In the genomic region with DNA sequence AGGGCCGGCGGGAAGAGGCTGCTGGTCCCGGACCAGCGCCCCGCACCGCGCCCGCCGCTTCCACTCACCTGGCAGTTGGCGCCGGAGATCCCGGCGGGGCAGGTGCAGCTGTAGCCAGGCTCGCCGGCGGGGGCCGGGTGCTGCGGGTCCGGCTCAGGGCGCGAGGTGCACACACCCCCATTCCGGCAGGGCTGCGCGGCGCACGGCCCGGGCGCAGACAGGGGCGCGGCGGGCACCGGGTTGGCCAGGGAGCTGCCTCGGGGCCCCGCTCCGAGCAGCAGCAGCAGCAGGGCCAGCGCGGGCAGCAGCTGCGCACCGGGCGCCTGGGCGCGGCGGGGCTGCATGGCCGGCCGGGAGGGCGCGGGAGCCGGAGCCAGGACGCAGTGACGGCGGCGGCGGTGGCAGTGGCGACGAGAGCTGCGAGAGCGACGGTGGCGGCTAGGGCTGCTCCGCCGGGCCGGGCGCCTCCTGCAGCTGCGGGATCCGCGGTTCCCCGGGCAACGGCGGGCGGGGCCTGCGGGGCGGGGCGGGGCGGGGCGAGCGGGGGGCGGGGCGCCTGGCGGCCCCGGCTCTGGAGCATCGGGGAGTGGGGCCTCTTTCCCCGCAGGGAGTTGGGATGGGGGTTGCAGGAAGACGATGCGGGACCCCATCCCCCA, we compare ENCODE assay signal across 8 cellular contexts. TPM values are rescaled to one million over a fixed set of nuclear protein-coding genes. Genes with fewer than 3 reads are reported as not detected.
DNase-seq lines count a peak whose midpoint lies in the region; ATAC-seq lines count a peak whose summit lies in the region.

A gene with protein sequence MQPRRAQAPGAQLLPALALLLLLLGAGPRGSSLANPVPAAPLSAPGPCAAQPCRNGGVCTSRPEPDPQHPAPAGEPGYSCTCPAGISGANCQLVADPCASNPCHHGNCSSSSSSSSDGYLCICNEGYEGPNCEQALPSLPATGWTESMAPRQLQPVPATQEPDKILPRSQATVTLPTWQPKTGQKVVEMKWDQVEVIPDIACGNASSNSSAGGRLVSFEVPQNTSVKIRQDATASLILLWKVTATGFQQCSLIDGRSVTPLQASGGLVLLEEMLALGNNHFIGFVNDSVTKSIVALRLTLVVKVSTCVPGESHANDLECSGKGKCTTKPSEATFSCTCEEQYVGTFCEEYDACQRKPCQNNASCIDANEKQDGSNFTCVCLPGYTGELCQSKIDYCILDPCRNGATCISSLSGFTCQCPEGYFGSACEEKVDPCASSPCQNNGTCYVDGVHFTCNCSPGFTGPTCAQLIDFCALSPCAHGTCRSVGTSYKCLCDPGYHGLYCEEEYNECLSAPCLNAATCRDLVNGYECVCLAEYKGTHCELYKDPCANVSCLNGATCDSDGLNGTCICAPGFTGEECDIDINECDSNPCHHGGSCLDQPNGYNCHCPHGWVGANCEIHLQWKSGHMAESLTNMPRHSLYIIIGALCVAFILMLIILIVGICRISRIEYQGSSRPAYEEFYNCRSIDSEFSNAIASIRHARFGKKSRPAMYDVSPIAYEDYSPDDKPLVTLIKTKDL (minus strand): TSS at position 476 of the 656 bp plus-strand sequence. CDS start 132 bp downstream, at position 344.

- no peak within 1 kb of the TSS for H3K23ac ChIP-seq in trophoblast cell (ENCODE audit: low read length)

- peak within 1 kb of the TSS; percentile 62 for H3K4me3 ChIP-seq in trophoblast cell (ENCODE audit: low read depth, low read length)

- no peak within 1 kb of the TSS for H3K27ac ChIP-seq in trophoblast cell (ENCODE audit: low read depth, low read length)

- DNase-seq in AG08396 (ENCODE audit: low spot score), result peak; percentile 84
- DNase-seq in NOMO-1 treated with DMSO at 0.1 percent for 48 hours (lab: John Stamatoyannopoulos, UW; ENCODE audit: unreplicated experiment), result peak; percentile 15
- peak; percentile 81 for DNase-seq in activated effector memory CD4-positive, alpha-beta T cell treated with anti-CD3 and anti-CD28 coated beads, Interleukin-2, amount 50 U/mL, for 16 hours
- DNase-seq in head of caudate nucleus, result peak; percentile 65 to 95 (median 88)
- DNase-seq in trophoblast cell, result peak in 1 of 2 donors; percentile 24
- no peak for DNase-seq in COLO829 (ENCODE audit: low spot score)

- intact Hi-C loops in head of caudate nucleus (cut with DNase I), result loop anchor here (5.0 kb wide), 2 partner anchors 127 to 272 kb away; no protein-coding TSS in a partner anchor

- no peaks in the 10 kb centered on the region for H3K36me3 ChIP-seq in trophoblast cell (ENCODE audit: control insufficient read depth in 1 of 2, insufficient read depth in 2 of 2, low read length in 2 of 2)

- peaks cover 4 to 10% of the 10 kb centered on the region in 2 experiments for H3K4me1 ChIP-seq in trophoblast cell (ENCODE audit: control insufficient read depth in 1 of 2, insufficient read depth in 2 of 2, low read length in 2 of 2)

- WGBS in trophoblast cell (ENCODE audit: extremely low coverage, insufficient coverage, insufficient read length), result no CpG with 5 or more reads among the region's 84 CpGs

- no peak within 1 kb of the TSS for H3K18ac ChIP-seq in trophoblast cell (ENCODE audit: low read length)

- no peaks in the 10 kb centered on the region for H3K79me1 ChIP-seq in trophoblast cell (ENCODE audit: low read length)

- no peak within 1 kb of the TSS for H3K14ac ChIP-seq in trophoblast cell (ENCODE audit: low read length)

- no peak within 1 kb of the TSS for H2BK120ac ChIP-seq in trophoblast cell (ENCODE audit: insufficient read depth, low read length, poor library complexity)

- peak within 1 kb of the TSS; percentile 88 for H3K4me2 ChIP-seq in trophoblast cell (ENCODE audit: low read length)

- no peak within 1 kb of the TSS for H4K91ac ChIP-seq in trophoblast cell (ENCODE audit: low read depth, low read length)

- H3K9ac ChIP-seq in trophoblast cell (ENCODE audit: low read length), result no peak within 1 kb of the TSS

- H2AK5ac ChIP-seq in trophoblast cell (ENCODE audit: low read length), result no peak within 1 kb of the TSS

- H3K4ac ChIP-seq in trophoblast cell (ENCODE audit: low read depth, low read length), result no peak within 1 kb of the TSS

- H3K9me3 ChIP-seq in trophoblast cell (ENCODE audit: insufficient read depth, low read depth, low read length), result peaks cover 3% of the 10 kb centered on the region

- ATAC-seq in GM19023 (IDR thresholded peaks at IDR 0.05; ENCODE audit: unreplicated experiment) (peak; percentile 82), HG03103 (IDR thresholded peaks at IDR 0.05; ENCODE audit: low read depth, unreplicated experiment) (peak; percentile 84)

- H4K8ac ChIP-seq in trophoblast cell (ENCODE audit: low read depth, low read length), result no peak within 1 kb of the TSS

- no peaks in the 10 kb centered on the region for H3K79me2 ChIP-seq in trophoblast cell (ENCODE audit: control insufficient read depth, insufficient read depth, low read length, poor library complexity)

- H2BK12ac ChIP-seq in trophoblast cell (ENCODE audit: low read length), result no peak within 1 kb of the TSS

- H3K27me3 ChIP-seq in trophoblast cell (ENCODE audit: insufficient read depth, low read length), result peaks cover 24% of the 10 kb centered on the region

- no peak within 1 kb of the TSS for H2BK5ac ChIP-seq in trophoblast cell (ENCODE audit: low read depth, low read length, poor library complexity)

- H2AFZ ChIP-seq in trophoblast cell (ENCODE audit: insufficient read depth, low read length, poor library complexity), result no peak within 1 kb of the TSS

- H4K12ac ChIP-seq in trophoblast cell (ENCODE audit: low read depth, low read length), result no peak within 1 kb of the TSS

RNA-seq across cellular contexts. Expression of the gene that starts here (rescaled TPM):
- 0.11 and 0.15 TPM in 2 replicates for polyA plus RNA-seq in trophoblast cell (2013)
